7 cellular contexts compared by ENCODE assay signal in genomic region chr17:17301659-17302058, GRCh38. TPM values are rescaled to one million over a fixed set of nuclear protein-coding genes. Genes with fewer than 3 reads are reported as not detected.
DNase-seq lines count a peak whose midpoint lies in the region; ATAC-seq, FAIRE-seq and TF ChIP-seq lines count a peak whose summit lies in the region.
"Not testable (repeated sequence)": the region's sequence is repeated elsewhere in the genome, so short reads cannot be mapped to it uniquely, and the experiment has no call there.

No MANE protein-coding gene starts in this region.

- not testable (repeated sequence) for H3K9me3 ChIP-seq in NT2/D1 (ENCODE audit: insufficient read depth, low read length); H1 (ENCODE audit: insufficient read depth in 2 of 2, low read depth in 1 of 2, low read length in 1 of 2); iPS-15b (ENCODE audit: control insufficient read depth, insufficient read depth, low read length)

- H3K23ac ChIP-seq in H1 (ENCODE audit: insufficient read length), result not testable (repeated sequence)

- peak overlapping the region; percentile 10 for H3K56ac ChIP-seq in H1 (replicated peaks; ENCODE audit: insufficient read length, low read depth, low read length)

- peaks cover 11% of the 10 kb centered on the region for H3K23me2 ChIP-seq in H1 (ENCODE audit: low read depth, low read length)

- 91% methylated on average over 11 of the region's 11 CpGs; no CpG with 5 or more reads in 1 of the 2 experiments for WGBS in H1 (ENCODE audit: extremely low coverage in 1 of 2, insufficient coverage in 1 of 2, insufficient read length in 1 of 2, insufficient replicate concordance in 2 of 2, low coverage in 1 of 2, low lambda C conversion rate in 2 of 2, missing lambda C conversion rate in 1 of 2), 2 experiments

- not testable (repeated sequence) for H3K27ac Mint-ChIP-seq in GM23338; activated T-cell treated with anti-CD3 and anti-CD28 coated beads, Interleukin-2, amount 50 U/mL, for 72 hours; natural killer cell treated with Interleukin-12 subunit alpha and Interleukin-12 subunit beta and Interleukin-15 and Interleukin-18, amount 100 ng/mL, for 72 hours
- H3K27ac Mint-ChIP-seq in progenitor cell of endocrine pancreas, result peak overlapping the region; percentile 56

- CTCF ChIA-PET in H1 (lab: Charles Lee; ENCODE audit: partially characterized antibody), result not testable (repeated sequence)

- not testable (repeated sequence) for H3K4ac ChIP-seq in H1 (replicated peaks; ENCODE audit: insufficient read length, low read depth, low read length)

- not testable (repeated sequence) for TF ChIP-seq POLR2A in H1 (IDR thresholded peaks at IDR 0.05; ENCODE audit: control extremely low read depth in 1 of 2, low read depth in 2 of 2, low read length in 2 of 2)

- H3K36me3 Mint-ChIP-seq in GM23338 (ENCODE audit: low read depth); activated T-cell treated with anti-CD3 and anti-CD28 coated beads, Interleukin-2, amount 50 U/mL, for 72 hours (ENCODE audit: insufficient read depth in 2 of 2); natural killer cell treated with Interleukin-12 subunit alpha and Interleukin-12 subunit beta and Interleukin-15 and Interleukin-18, amount 100 ng/mL, for 72 hours; progenitor cell of endocrine pancreas (ENCODE audit: insufficient read depth): not testable (repeated sequence)

- POLR2A ChIA-PET in H1 (lab: Charles Lee; ENCODE audit: partially characterized antibody), result interaction anchor here (0.8 to 3.1 kb wide), 7 partner anchors 9 to 46 kb away, joined by 3 to 33 read pairs (median 5); partner anchors contain the start of gene COPS3

- H3K9me3 Mint-ChIP-seq in GM23338; activated T-cell treated with anti-CD3 and anti-CD28 coated beads, Interleukin-2, amount 50 U/mL, for 72 hours; natural killer cell treated with Interleukin-12 subunit alpha and Interleukin-12 subunit beta and Interleukin-15 and Interleukin-18, amount 100 ng/mL, for 72 hours; progenitor cell of endocrine pancreas (ENCODE audit: low read depth): not testable (repeated sequence)

- H2BK12ac ChIP-seq in H1 (ENCODE audit: low read depth, low read length), result not testable (repeated sequence)

- H2BK120ac ChIP-seq in H1 (replicated peaks; ENCODE audit: low read depth, low read length), result peak overlapping the region; percentile 90

- H3K4me2 ChIP-seq in GM23338 (peak overlapping the region; percentile 93), H1 (ENCODE audit: insufficient read depth in 1 of 2, low read depth in 2 of 2, low read length in 2 of 2) (peak overlapping the region; percentile 58 to 90)

- TF ChIP-seq EP300 in H1 (IDR thresholded peaks at IDR 0.05; ENCODE audit: borderline replicate concordance in 1 of 2, low read depth in 2 of 2, low read length in 2 of 2), result not testable (repeated sequence)

- H3K14ac ChIP-seq in H1 (ENCODE audit: insufficient read length), result not testable (repeated sequence)

- peak overlapping the region; percentile 61 for H4K91ac ChIP-seq in H1 (replicated peaks; ENCODE audit: insufficient read length, low read length)

- peak overlapping the region; percentile 92; the same call in 1 of the 2 replicates for H2BK5ac ChIP-seq in H1 (ENCODE audit: low read depth, low read length)

- H3K4me1 ChIP-seq in GM23338 (ENCODE audit: insufficient read depth), result peaks cover 23% of the 10 kb centered on the region
- H3K4me1 ChIP-seq in NT2/D1 (ENCODE audit: insufficient read depth, insufficient read length); H1 (replicated peaks in 1 of 4; ENCODE audit: control insufficient read depth in 3 of 4, insufficient read depth in 4 of 4, low read length in 3 of 4); iPS-15b (ENCODE audit: control insufficient read depth, insufficient read depth, low read length): not testable (repeated sequence)

- H2AFZ ChIP-seq in GM23338, result peak overlapping the region; percentile 73
- not testable (repeated sequence) for H2AFZ ChIP-seq in H1 (ENCODE audit: low read length)

- H3K4me3 Mint-ChIP-seq in GM23338, result peak overlapping the region; percentile 92
- H3K4me3 Mint-ChIP-seq in activated T-cell treated with anti-CD3 and anti-CD28 coated beads, Interleukin-2, amount 50 U/mL, for 72 hours, result peak overlapping the region; percentile 75 to 83
- peak overlapping the region; percentile 43 for H3K4me3 Mint-ChIP-seq in natural killer cell treated with Interleukin-12 subunit alpha and Interleukin-12 subunit beta and Interleukin-15 and Interleukin-18, amount 100 ng/mL, for 72 hours
- H3K4me3 Mint-ChIP-seq in progenitor cell of endocrine pancreas (ENCODE audit: low read depth), result peak overlapping the region; percentile 62

- not testable (repeated sequence) for TF ChIP-seq RAD21 in H1 (IDR thresholded peaks at IDR 0.05 in 1 of 2, conservative IDR thresholded peaks at IDR 0.05 in 1 of 2; ENCODE audit: low read depth in 2 of 2, low read length in 2 of 2)

- H3K18ac ChIP-seq in H1 (ENCODE audit: extremely low read depth, low read length), result peak overlapping the region; percentile 55; the same call in 1 of the 2 replicates

- not testable (repeated sequence) for DNase-seq in GM23338 (ENCODE audit: low spot score); NT2/D1 (ENCODE audit: low read depth, low spot score); activated T-cell treated with anti-CD3 and anti-CD28 coated beads, Interleukin-2, amount 50 U/mL, for 72 hours; H1 (ENCODE audit: low read depth in 1 of 2, low spot score in 2 of 2); natural killer cell treated with Interleukin-12 subunit alpha and Interleukin-12 subunit beta and Interleukin-15 and Interleukin-18, amount 100 ng/mL, for 72 hours (ENCODE audit: low spot score); progenitor cell of endocrine pancreas (ENCODE audit: low spot score, unreplicated experiment)

- H3K36me3 ChIP-seq in GM23338 (ENCODE audit: insufficient read depth); NT2/D1 (ENCODE audit: insufficient read depth, insufficient read length, low read length); H1 (ENCODE audit: control insufficient read depth in 2 of 4, insufficient read depth in 4 of 4, low read length in 3 of 4); iPS-15b (ENCODE audit: control insufficient read depth, insufficient read depth, low read length): not testable (repeated sequence)

- H3K79me1 ChIP-seq in H1 (ENCODE audit: low read depth, low read length), result not testable (repeated sequence)

- H4K5ac ChIP-seq in H1 (ENCODE audit: insufficient read length, low read depth, low read length), result peak overlapping the region; percentile 60

- H4K8ac ChIP-seq in H1 (ENCODE audit: extremely low read depth, insufficient read depth, low read length), result not testable (repeated sequence)

- ATAC-seq in GM23338; activated T-cell treated with anti-CD3 and anti-CD28 coated beads, Interleukin-2, amount 50 U/mL, for 72 hours (replicated peaks in 1 of 2); natural killer cell treated with Interleukin-12 subunit alpha and Interleukin-12 subunit beta and Interleukin-15 and Interleukin-18, amount 100 ng/mL, for 72 hours: not testable (repeated sequence)

- H3F3A ChIP-seq in GM23338 (replicated peaks; ENCODE audit: low read depth), result not testable (repeated sequence)

- H3K9me2 ChIP-seq in GM23338 (ENCODE audit: insufficient read depth), result not testable (repeated sequence)

- not testable (repeated sequence) for H3K79me2 ChIP-seq in GM23338 (replicated peaks; ENCODE audit: insufficient read depth); H1 (ENCODE audit: control insufficient read depth in 1 of 2, insufficient read depth in 2 of 2, low read length in 2 of 2)

- H3K4me1 Mint-ChIP-seq in GM23338, result peaks cover 23% of the 10 kb centered on the region
- H3K4me1 Mint-ChIP-seq in activated T-cell treated with anti-CD3 and anti-CD28 coated beads, Interleukin-2, amount 50 U/mL, for 72 hours (ENCODE audit: low read depth), result peaks cover 52% of the 10 kb centered on the region
- H3K4me1 Mint-ChIP-seq in natural killer cell treated with Interleukin-12 subunit alpha and Interleukin-12 subunit beta and Interleukin-15 and Interleukin-18, amount 100 ng/mL, for 72 hours (ENCODE audit: low read depth in 2 of 2), result peaks cover 30 to 34% of the 10 kb centered on the region in 2 donors
- not testable (repeated sequence) for H3K4me1 Mint-ChIP-seq in progenitor cell of endocrine pancreas (ENCODE audit: low read depth)

- H3K27ac ChIP-seq in GM23338 (ENCODE audit: low read depth), result peak overlapping the region; percentile 72; the same call in 1 of the 2 replicates
- H3K27ac ChIP-seq in H1 (ENCODE audit: low read depth, low read length), result not testable (repeated sequence)

- H3K9ac ChIP-seq in NT2/D1 (ENCODE audit: insufficient read length, low read depth), result peak overlapping the region; percentile 69
- H3K9ac ChIP-seq in H1 (replicated peaks in 1 of 4; ENCODE audit: extremely low read depth in 1 of 4, low read depth in 3 of 4, low read length in 3 of 4), result peak overlapping the region in 1 of 4 experiments; percentile 29; a peak in 1 of 7 replicates
- H3K9ac ChIP-seq in iPS-15b (ENCODE audit: low read depth, low read length), result not testable (repeated sequence)

- not testable (repeated sequence) for FAIRE-seq in H1 (lab: Jason Lieb, UNC)

- H3K27me3 ChIP-seq in GM23338 (ENCODE audit: insufficient read depth), result peaks cover 12% of the 10 kb centered on the region
- peaks cover 10% of the 10 kb centered on the region for H3K27me3 ChIP-seq in NT2/D1 (ENCODE audit: insufficient read depth, insufficient read length)
- H3K27me3 ChIP-seq in H1 (replicated peaks in 1 of 4; ENCODE audit: control insufficient read depth in 3 of 4, extremely low read depth in 1 of 4, insufficient read depth in 3 of 4, low read length in 3 of 4), result peaks cover 0 to 10% (median 8%) of the 10 kb centered on the region in 4 experiments; a peak in 5 of 7 replicates
- peaks cover 12% of the 10 kb centered on the region for H3K27me3 ChIP-seq in iPS-15b (ENCODE audit: control insufficient read depth, insufficient read depth, low read length)

- not testable (repeated sequence) for H4K20me1 ChIP-seq in GM23338 (replicated peaks; ENCODE audit: insufficient read depth); H1 (replicated peaks in 1 of 2; ENCODE audit: control insufficient read depth in 1 of 2, insufficient read depth in 2 of 2, low read length in 2 of 2)

- TF ChIP-seq CTCF in GM23338 (conservative IDR thresholded peaks at IDR 0.05; ENCODE audit: low read depth in 2 of 2); H1 (IDR thresholded peaks at IDR 0.05; ENCODE audit: control extremely low read depth in 1 of 3, insufficient read depth in 1 of 3, low read depth in 1 of 3, low read length in 3 of 3); progenitor cell of endocrine pancreas (IDR thresholded peaks at IDR 0.05; ENCODE audit: unreplicated experiment): not testable (repeated sequence)

- H3K27me3 Mint-ChIP-seq in GM23338 (ENCODE audit: insufficient read depth, low read depth, poor library complexity) (peaks cover 11% of the 10 kb centered on the region), progenitor cell of endocrine pancreas (peaks cover 23% of the 10 kb centered on the region)
- H3K27me3 Mint-ChIP-seq in activated T-cell treated with anti-CD3 and anti-CD28 coated beads, Interleukin-2, amount 50 U/mL, for 72 hours (ENCODE audit: low read depth); natural killer cell treated with Interleukin-12 subunit alpha and Interleukin-12 subunit beta and Interleukin-15 and Interleukin-18, amount 100 ng/mL, for 72 hours: not testable (repeated sequence)

- not testable (repeated sequence) for H2BK15ac ChIP-seq in H1 (ENCODE audit: low read length)

- peak overlapping the region; percentile 65; the same call in 1 of the 2 replicates for H2AK5ac ChIP-seq in H1 (ENCODE audit: low read depth, low read length)

- H3K4me3 ChIP-seq in GM23338 (peak overlapping the region; percentile 94), NT2/D1 (ENCODE audit: insufficient read length, low read depth) (peak overlapping the region; percentile 45), H1 (ENCODE audit: extremely low read depth in 1 of 4, insufficient read depth in 2 of 4, low read depth in 3 of 4, low read length in 4 of 4) (peak overlapping the region; percentile 57 to 84 (median 70); a peak in 6 of 8 replicates), iPS-15b (ENCODE audit: low read depth, low read length) (peak overlapping the region; percentile 95)

- H2BK20ac ChIP-seq in H1 (ENCODE audit: low read length), result not testable (repeated sequence)

RNA-seq across cellular contexts. Expression of gene NT5M, which starts 1.5 kb away (rescaled TPM):
- total RNA-seq in GM23338 (2014; rRNA removed; shearing (Covaris generic)), result 10.6 and 14.7 TPM in 2 replicates
- polyA plus RNA-seq in GM23338 (2016; fragmentation: Nextera tagmentation; extraction: Ambion mirVana) (6.0 and 6.1 TPM in 2 replicates), H1 (2011; rRNA removed) (16.2 and 18.2 TPM in 2 replicates)
- 10 to 100 TPM in 1 of 2 donors, 1 to 10 TPM in 1; 8.7 to 11.0 TPM for total RNA-seq in activated T-cell treated with anti-CD3 and anti-CD28 coated beads, Interleukin-2, amount 50 U/mL, for 72 hours
- total RNA-seq in H1 (2021; fragmentation: NEBNext Ultra II Directional; extraction: Animal tissue kit (Norgen Biotek cat#: 25700)), result 7.6 and 8.7 TPM in 2 replicates
- 12.7 TPM for polyA plus RNA-seq in H1 (2011; cell fraction: cytosol; rRNA removed)
- 22.8 TPM for polyA plus RNA-seq in H1 (2011; cell fraction: nucleus; rRNA removed)
- polyA plus RNA-seq in H1 (2012, experiment 1 of 2), result 5.9 to 11.0 TPM (median 9.7 TPM) in 4 replicates
- 9.6 TPM for polyA plus RNA-seq in H1 (2012, experiment 2 of 2)
- polyA plus RNA-seq in H1 (2013, experiment 1 of 2), result 6.6 TPM
- polyA plus RNA-seq in H1 (2013, experiment 2 of 2), result 5.7 TPM
- 2.7 and 3.3 TPM in 2 replicates for polyA minus RNA-seq in H1 (2011; rRNA and poly(A)+ RNA removed)
- polyA minus RNA-seq in H1 (2011; cell fraction: cytosol; rRNA and poly(A)+ RNA removed), result 5.1 TPM
- polyA minus RNA-seq in H1 (2011; cell fraction: nucleus; rRNA and poly(A)+ RNA removed), result 8.6 TPM
- total RNA-seq in natural killer cell treated with Interleukin-12 subunit alpha and Interleukin-12 subunit beta and Interleukin-15 and Interleukin-18, amount 100 ng/mL, for 72 hours, result 1 to 10 TPM; 2.0 to 4.5 TPM
- total RNA-seq in progenitor cell of endocrine pancreas, result 2.4 TPM in 2 replicates

RNA-seq across cellular contexts. Expression of gene COPS3, which starts 20.6 kb away (rescaled TPM):
- total RNA-seq in GM23338 (2014; rRNA removed; shearing (Covaris generic)), result 121 and 134 TPM in 2 replicates
- polyA plus RNA-seq in GM23338 (2016; fragmentation: Nextera tagmentation; extraction: Ambion mirVana) (90.9 and 108 TPM in 2 replicates), H1 (2011; rRNA removed) (59.8 and 82.9 TPM in 2 replicates)
- total RNA-seq in activated T-cell treated with anti-CD3 and anti-CD28 coated beads, Interleukin-2, amount 50 U/mL, for 72 hours, result 10 to 100 TPM; 77.7 to 89.0 TPM
- total RNA-seq in H1 (2021; fragmentation: NEBNext Ultra II Directional; extraction: Animal tissue kit (Norgen Biotek cat#: 25700)), result 110 and 112 TPM in 2 replicates
- 76.9 TPM for polyA plus RNA-seq in H1 (2011; cell fraction: cytosol; rRNA removed)
- polyA plus RNA-seq in H1 (2011; cell fraction: nucleus; rRNA removed), result 45.6 TPM
- 93.9 to 128 TPM (median 97.4 TPM) in 4 replicates for polyA plus RNA-seq in H1 (2012, experiment 1 of 2)
- 16.8 TPM for polyA plus RNA-seq in H1 (2012, experiment 2 of 2)
- polyA plus RNA-seq in H1 (2013, experiment 1 of 2), result 127 TPM
- 136 TPM for polyA plus RNA-seq in H1 (2013, experiment 2 of 2)
- 97.7 and 150 TPM in 2 replicates for polyA minus RNA-seq in H1 (2011; rRNA and poly(A)+ RNA removed)
- polyA minus RNA-seq in H1 (2011; cell fraction: cytosol; rRNA and poly(A)+ RNA removed), result 47.0 TPM
- polyA minus RNA-seq in H1 (2011; cell fraction: nucleus; rRNA and poly(A)+ RNA removed), result 62.8 TPM
- total RNA-seq in natural killer cell treated with Interleukin-12 subunit alpha and Interleukin-12 subunit beta and Interleukin-15 and Interleukin-18, amount 100 ng/mL, for 72 hours, result 100 to 1,000 TPM in 1 of 2 donors, 10 to 100 TPM in 1; 85.4 to 130 TPM
- 61.5 and 63.6 TPM in 2 replicates for total RNA-seq in progenitor cell of endocrine pancreas

Comparison
In these comparisons a context has a peak if more than half of its experiments do, and no peak if none do; other contexts are left out.
1. H3K4me3 ChIP-seq: peak in every context shown above with its lines; median percentile 95 in iPS-15b; 94 in GM23338; 70 in H1; 45 in NT2/D1.